Comparison of ENCODE assay signal across 30 cellular contexts in the genomic region with DNA sequence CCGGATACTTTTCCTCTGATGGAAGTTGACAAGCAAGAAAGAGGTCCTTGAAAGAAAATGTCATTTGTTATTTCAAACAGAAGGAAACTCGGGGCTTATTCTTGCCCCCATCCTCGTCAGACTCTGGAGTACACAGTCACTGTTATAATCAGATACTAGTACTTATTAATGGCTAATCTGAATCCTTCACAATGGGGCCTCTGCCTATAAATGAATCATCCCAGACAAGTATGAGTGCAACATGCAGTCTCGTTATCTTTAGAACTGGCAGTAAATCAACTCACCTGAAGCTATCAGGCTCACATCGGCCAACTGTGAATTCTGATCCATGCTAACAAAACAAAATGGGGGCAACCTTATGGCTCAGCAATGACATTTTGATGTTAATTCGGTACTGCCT.
"Had no signal": no experiment of that assay in that cellular context is flagged by ENCODE, and none has a peak within 500 bp of the region (broad histone marks: within the 10 kb centered on the region; RNA-seq: fewer than 3 reads in every experiment).

No MANE protein-coding gene starts in this region.

- H3K27ac ChIP-seq: adrenal gland, body of pancreas, colonic mucosa, epithelial cell of prostate had no signal

- H3K9me3 ChIP-seq: adrenal gland, body of pancreas, colonic mucosa had no signal

- H3K4me1 ChIP-seq: adrenal gland, body of pancreas, colonic mucosa had no signal

- ATAC-seq: activated CD4-positive, alpha-beta T cell treated with anti-CD3 and anti-CD28 coated beads for 36 hours; activated CD8-positive, alpha-beta memory T cell treated with anti-CD3 and anti-CD28 coated beads, Interleukin-2, amount 10 ng/mL, durations not matched to agents 7 days and 5 days; activated CD8-positive, alpha-beta T cell treated with anti-CD3 and anti-CD28 coated beads, Interleukin-2, amount 10 ng/mL, durations not matched to agents 7 days and 5 days; activated naive CD8-positive, alpha-beta T cell treated with anti-CD3 and anti-CD28 coated beads, Interleukin-2, amount 50 U/mL, for 24 hours; body of pancreas; esophagus mucosa had no signal

- FAIRE-seq: endometrium, endothelial cell of umbilical vein, frontal cortex had no signal

- DNase-seq: activated CD4-positive, alpha-beta memory T cell treated with anti-CD3 and anti-CD28 coated beads for 36 hours; activated CD4-positive, alpha-beta T cell treated with anti-CD3 and anti-CD28 coated beads for 36 hours; activated CD4-positive, alpha-beta T cell treated with anti-CD3 and anti-CD28 coated beads, Interleukin-2, amount 10 ng/mL, durations not matched to agents 24 days and 14 days; activated CD4-positive, CD25-positive, alpha-beta regulatory T cell; activated CD4-positive, CD25-positive, alpha-beta regulatory T cell treated with anti-CD3 and anti-CD28 coated beads, Interleukin-2, amount 50 U/mL, for 72 hours; activated CD8-positive, alpha-beta memory T cell treated with anti-CD3 and anti-CD28 coated beads, Interleukin-2, amount 10 ng/mL, durations not matched to agents 7 days and 5 days; activated CD8-positive, alpha-beta memory T cell treated with anti-CD3 and anti-CD28 coated beads, Interleukin-2, amount 50 U/mL, for 4 hours; activated CD8-positive, alpha-beta T cell treated with anti-CD3 and anti-CD28 coated beads, Interleukin-2, amount 10 ng/mL, durations not matched to agents 7 days and 5 days; activated effector memory CD4-positive, alpha-beta T cell treated with anti-CD3 and anti-CD28 coated beads, Interleukin-2, amount 50 U/mL, for 16 hours; activated naive CD4-positive, alpha-beta T cell treated with anti-CD3 and anti-CD28 coated beads for 36 hours; activated naive CD8-positive, alpha-beta T cell treated with anti-CD3 and anti-CD28 coated beads for 36 hours; activated naive CD8-positive, alpha-beta T cell treated with anti-CD3 and anti-CD28 coated beads, Interleukin-2, amount 50 U/mL, for 24 hours; activated T-cell treated with anti-CD3 and anti-CD28 coated beads, Interleukin-2, amount 50 U/mL, for 1 hour; activated T-cell treated with anti-CD3 and anti-CD28 coated beads, Interleukin-2, amount 50 U/mL, for 48 hours; adrenal gland; amygdala; aorta; body of pancreas; central memory CD4-positive, alpha-beta T cell; cerebellar nuclear complex; colonic mucosa; effector CD8-positive, alpha-beta T cell; foreskin fibroblast; head of caudate nucleus; T-helper 2 cell had no signal

- H3K4me3 ChIP-seq: adrenal gland, body of pancreas, colonic mucosa had no signal
